9 cellular contexts compared by ENCODE assay signal in the genomic region with DNA sequence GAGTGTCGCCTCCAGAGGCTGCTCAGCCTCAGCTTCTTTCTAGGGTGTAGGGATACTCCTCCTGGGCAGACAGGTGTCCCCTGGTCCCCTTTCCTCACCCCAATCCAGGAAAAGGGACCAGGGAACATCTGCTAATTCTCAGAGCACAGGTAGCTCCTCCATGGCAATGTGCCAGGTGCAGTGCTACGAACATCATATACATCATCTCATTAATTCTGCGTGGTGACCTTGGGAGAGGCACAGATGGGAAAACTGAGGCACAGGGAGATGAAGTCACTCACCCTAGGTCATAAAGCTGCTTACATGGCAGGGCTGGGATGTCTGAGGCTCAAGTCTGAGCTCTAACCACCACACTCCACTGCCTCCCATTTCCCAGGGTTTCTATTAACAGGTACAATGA. TPM values are rescaled to one million over a fixed set of nuclear protein-coding genes. Genes with fewer than 3 reads are reported as not detected.
DNase-seq lines count a peak whose midpoint lies in the region; ATAC-seq and TF ChIP-seq lines count a peak whose summit lies in the region.
"Had no signal": no experiment of that assay in that cellular context is flagged by ENCODE, and none has a peak within 500 bp of the region (broad histone marks: within the 10 kb centered on the region; RNA-seq: fewer than 3 reads in every experiment).

No MANE protein-coding gene starts in this region.

- no peak for TF ChIP-seq POLR2A in adrenal gland (IDR thresholded peaks at IDR 0.05)
- TF ChIP-seq POLR2A in thyroid gland (IDR thresholded peaks at IDR 0.05) = no peak

- no peaks in the 10 kb centered on the region for H3K27me3 ChIP-seq in adrenal gland
- H3K27me3 ChIP-seq in thyroid gland = no peaks in the 10 kb centered on the region

- no peaks in the 10 kb centered on the region for H3K9me3 Mint-ChIP-seq in activated naive CD8-positive, alpha-beta T cell (ENCODE audit: low read depth)
- no peaks in the 10 kb centered on the region for H3K9me3 Mint-ChIP-seq in activated naive CD8-positive, alpha-beta T cell treated with anti-CD3 and anti-CD28 coated beads, Interleukin-2, amount 50 U/mL, for 24 hours
- no peaks in the 10 kb centered on the region for H3K9me3 Mint-ChIP-seq in memory B cell
- H3K9me3 Mint-ChIP-seq in activated T-helper 1 cell treated with anti-CD3 and anti-CD28 coated beads, Interleukin-12 subunit alpha, Interleukin-12 subunit beta, Interleukin-2, Interleukin-4 antibody, amounts not matched to agents 30 ng/mL and 10 ng/mL and 1 ng/mL, durations not matched to agents 14 hours and 24 hours and 36 hours = no peaks in the 10 kb centered on the region
- H3K9me3 Mint-ChIP-seq: HFFc6 had no signal

- H3K4me3 ChIP-seq in adrenal gland (no peak overlapping the region), thyroid gland (replicated peaks in 1 of 3) (no peak overlapping the region)

- H3K36me3 ChIP-seq in adrenal gland (replicated peaks in 1 of 2) (peaks cover 0 to 27% of the 10 kb centered on the region in 2 donors), thyroid gland (peaks cover 4 to 8% of the 10 kb centered on the region in 2 donors)

- ATAC-seq in activated naive CD8-positive, alpha-beta T cell treated with anti-CD3 and anti-CD28 coated beads, Interleukin-2, amount 50 U/mL, for 24 hours = no peak
- ATAC-seq in memory B cell (ENCODE audit: low read depth) = no peak
- ATAC-seq in HG02678 (IDR thresholded peaks at IDR 0.05; ENCODE audit: unreplicated experiment) = no peak

- no peak for TF ChIP-seq CTCF in adrenal gland (IDR thresholded peaks at IDR 0.05)
- no peak for TF ChIP-seq CTCF in thyroid gland (IDR thresholded peaks at IDR 0.05)

- peak overlapping the region; percentile 1 for H3K27ac Mint-ChIP-seq in activated naive CD8-positive, alpha-beta T cell
- H3K27ac Mint-ChIP-seq in activated naive CD8-positive, alpha-beta T cell treated with anti-CD3 and anti-CD28 coated beads, Interleukin-2, amount 50 U/mL, for 24 hours = no peak overlapping the region
- H3K27ac Mint-ChIP-seq in memory B cell = no peak overlapping the region
- H3K27ac Mint-ChIP-seq in activated T-helper 1 cell treated with anti-CD3 and anti-CD28 coated beads, Interleukin-12 subunit alpha, Interleukin-12 subunit beta, Interleukin-2, Interleukin-4 antibody, amounts not matched to agents 30 ng/mL and 10 ng/mL and 1 ng/mL, durations not matched to agents 14 hours and 24 hours and 36 hours = no peak overlapping the region

- intact Hi-C loops in adrenal gland (cut with DNase I) = loop anchor here in 1 of 2 donors (10.0 kb wide), 1 partner anchor 47 kb away; the partner anchor contains the start of gene LSM12
- intact Hi-C loops in thyroid gland (cut with DNase I) = no loop called here
- intact Hi-C loops in activated T-helper 1 cell treated with anti-CD3 and anti-CD28 coated beads, Interleukin-12 subunit alpha, Interleukin-12 subunit beta, Interleukin-2, Interleukin-4 antibody, amounts not matched to agents 30 ng/mL and 10 ng/mL and 1 ng/mL, durations not matched to agents 14 hours and 24 hours and 36 hours (cut with micrococcal nuclease) = no loop called here

- H3K9me3 ChIP-seq in adrenal gland (replicated peaks in 1 of 3) (no peaks in the 10 kb centered on the region), thyroid gland (no peaks in the 10 kb centered on the region)

- H3K4me1 ChIP-seq in adrenal gland (replicated peaks in 1 of 2) (peaks cover 49 to 72% of the 10 kb centered on the region in 2 donors), thyroid gland (peaks cover 34 to 67% of the 10 kb centered on the region in 2 donors)

- H3K27ac ChIP-seq in adrenal gland (peak overlapping the region in 4 of 5 donors; percentile 32 to 88 (median 85)), thyroid gland (peak overlapping the region; percentile 73 to 84 (median 76))

- peaks cover 22% of the 10 kb centered on the region for H3K4me1 Mint-ChIP-seq in activated naive CD8-positive, alpha-beta T cell (ENCODE audit: low read depth)
- H3K4me1 Mint-ChIP-seq in activated naive CD8-positive, alpha-beta T cell treated with anti-CD3 and anti-CD28 coated beads, Interleukin-2, amount 50 U/mL, for 24 hours = peaks cover 28% of the 10 kb centered on the region
- H3K4me1 Mint-ChIP-seq in memory B cell = peaks cover 37% of the 10 kb centered on the region
- peaks cover 5% of the 10 kb centered on the region for H3K4me1 Mint-ChIP-seq in activated T-helper 1 cell treated with anti-CD3 and anti-CD28 coated beads, Interleukin-12 subunit alpha, Interleukin-12 subunit beta, Interleukin-2, Interleukin-4 antibody, amounts not matched to agents 30 ng/mL and 10 ng/mL and 1 ng/mL, durations not matched to agents 14 hours and 24 hours and 36 hours (ENCODE audit: low read depth)

- H3K36me3 Mint-ChIP-seq in activated naive CD8-positive, alpha-beta T cell = no peaks in the 10 kb centered on the region
- H3K36me3 Mint-ChIP-seq in activated naive CD8-positive, alpha-beta T cell treated with anti-CD3 and anti-CD28 coated beads, Interleukin-2, amount 50 U/mL, for 24 hours (ENCODE audit: low read depth) = no peaks in the 10 kb centered on the region
- H3K36me3 Mint-ChIP-seq in memory B cell = peaks cover 8% of the 10 kb centered on the region
- H3K36me3 Mint-ChIP-seq in activated T-helper 1 cell treated with anti-CD3 and anti-CD28 coated beads, Interleukin-12 subunit alpha, Interleukin-12 subunit beta, Interleukin-2, Interleukin-4 antibody, amounts not matched to agents 30 ng/mL and 10 ng/mL and 1 ng/mL, durations not matched to agents 14 hours and 24 hours and 36 hours (ENCODE audit: low read depth) = no peaks in the 10 kb centered on the region

- no peak for DNase-seq in activated naive CD8-positive, alpha-beta T cell treated with anti-CD3 and anti-CD28 coated beads, Interleukin-2, amount 50 U/mL, for 24 hours
- DNase-seq in adrenal gland (no peak), memory B cell (ENCODE audit: low spot score in 2 of 2) (no peak), thyroid gland (no peak)
- no peak for DNase-seq in activated T-helper 1 cell treated with anti-CD3 and anti-CD28 coated beads, Interleukin-12 subunit alpha, Interleukin-12 subunit beta, Interleukin-2, Interleukin-4 antibody, amounts not matched to agents 30 ng/mL and 10 ng/mL and 1 ng/mL, durations not matched to agents 14 hours and 24 hours and 36 hours (ENCODE audit: low spot score)
- DNase-seq in activated CD8-positive, alpha-beta memory T cell treated with anti-CD3 and anti-CD28 coated beads, Interleukin-2, amount 50 U/mL, for 48 hours = no peak

- peak overlapping the region; percentile 35 for H3K4me3 Mint-ChIP-seq in activated naive CD8-positive, alpha-beta T cell
- H3K4me3 Mint-ChIP-seq in activated naive CD8-positive, alpha-beta T cell treated with anti-CD3 and anti-CD28 coated beads, Interleukin-2, amount 50 U/mL, for 24 hours = no peak overlapping the region
- peak overlapping the region; percentile 72 for H3K4me3 Mint-ChIP-seq in memory B cell
- H3K4me3 Mint-ChIP-seq in activated T-helper 1 cell treated with anti-CD3 and anti-CD28 coated beads, Interleukin-12 subunit alpha, Interleukin-12 subunit beta, Interleukin-2, Interleukin-4 antibody, amounts not matched to agents 30 ng/mL and 10 ng/mL and 1 ng/mL, durations not matched to agents 14 hours and 24 hours and 36 hours = no peak overlapping the region

- H3K27me3 Mint-ChIP-seq in activated naive CD8-positive, alpha-beta T cell = no peaks in the 10 kb centered on the region
- no peaks in the 10 kb centered on the region for H3K27me3 Mint-ChIP-seq in activated naive CD8-positive, alpha-beta T cell treated with anti-CD3 and anti-CD28 coated beads, Interleukin-2, amount 50 U/mL, for 24 hours
- H3K27me3 Mint-ChIP-seq in memory B cell = no peaks in the 10 kb centered on the region
- H3K27me3 Mint-ChIP-seq in activated T-helper 1 cell treated with anti-CD3 and anti-CD28 coated beads, Interleukin-12 subunit alpha, Interleukin-12 subunit beta, Interleukin-2, Interleukin-4 antibody, amounts not matched to agents 30 ng/mL and 10 ng/mL and 1 ng/mL, durations not matched to agents 14 hours and 24 hours and 36 hours (ENCODE audit: insufficient read depth) = peaks cover 3% of the 10 kb centered on the region

- 57 to 73% (median 62%) methylated on average over 2 to 3 of the region's 3 CpGs for WGBS in adrenal gland, 4 donors
- 71 to 86% methylated on average over 3 of the region's 3 CpGs for WGBS in thyroid gland, 2 donors

RNA-seq across cellular contexts. Expression of gene HDAC5, which starts 11.7 kb away (rescaled TPM):
- total RNA-seq in adrenal gland (100 to 1,000 TPM in 3 of 8 donors, 10 to 100 TPM in 5; 15.1 to 144 (median 73.0) TPM), thyroid gland (100 to 1,000 TPM in 2 of 4 donors, 10 to 100 TPM in 2; 69.5 to 142 (median 107) TPM)
- polyA plus RNA-seq in adrenal gland = 100 to 1,000 TPM in 1 of 3 donors, 10 to 100 TPM in 1, 1 to 10 TPM in 1; 4.8 to 102 (median 83.0) TPM
- 20.6 and 22.8 TPM in 2 replicates for total RNA-seq in activated T-helper 1 cell treated with anti-CD3 and anti-CD28 coated beads, Interleukin-12 subunit alpha, Interleukin-12 subunit beta, Interleukin-2, Interleukin-4 antibody, amounts not matched to agents 30 ng/mL and 10 ng/mL and 1 ng/mL, durations not matched to agents 14 hours and 24 hours and 36 hours

RNA-seq across cellular contexts. Expression of gene HROB, which starts 30.0 kb away (rescaled TPM):
- total RNA-seq in adrenal gland = 1 to 10 TPM in 2 of 8 donors, under 1 TPM in 5, not detected in 1; 0.49 to 2.6 (median 0.83) TPM
- 1 to 10 TPM in 2 of 3 donors, under 1 TPM in 1; 0.42 to 2.6 (median 1.5) TPM for polyA plus RNA-seq in adrenal gland
- 1 to 10 TPM in 1 of 4 donors, under 1 TPM in 3; 0.20 to 1.1 (median 0.30) TPM for total RNA-seq in thyroid gland
- total RNA-seq in activated T-helper 1 cell treated with anti-CD3 and anti-CD28 coated beads, Interleukin-12 subunit alpha, Interleukin-12 subunit beta, Interleukin-2, Interleukin-4 antibody, amounts not matched to agents 30 ng/mL and 10 ng/mL and 1 ng/mL, durations not matched to agents 14 hours and 24 hours and 36 hours = 23.0 and 23.1 TPM in 2 replicates

RNA-seq across cellular contexts. Expression of gene G6PC3, which starts 41.2 kb away (rescaled TPM):
- total RNA-seq in adrenal gland = 100 to 1,000 TPM in 2 of 8 donors, 10 to 100 TPM in 6; 51.2 to 114 (median 80.9) TPM
- polyA plus RNA-seq in adrenal gland = 100 to 1,000 TPM in 2 of 3 donors, 10 to 100 TPM in 1; 95.0 to 254 (median 207) TPM
- total RNA-seq in thyroid gland = 100 to 1,000 TPM in 2 of 4 donors, 10 to 100 TPM in 2; 41.4 to 104 (median 80.8) TPM
- total RNA-seq in activated T-helper 1 cell treated with anti-CD3 and anti-CD28 coated beads, Interleukin-12 subunit alpha, Interleukin-12 subunit beta, Interleukin-2, Interleukin-4 antibody, amounts not matched to agents 30 ng/mL and 10 ng/mL and 1 ng/mL, durations not matched to agents 14 hours and 24 hours and 36 hours = 33.5 and 34.9 TPM in 2 replicates

RNA-seq across cellular contexts. Expression of gene LSM12, which starts 45.3 kb away (rescaled TPM):
- total RNA-seq in adrenal gland (10 to 100 TPM; 19.8 to 53.0 (median 40.0) TPM), thyroid gland (10 to 100 TPM; 41.3 to 47.2 (median 43.8) TPM)
- 10 to 100 TPM; 28.9 to 54.7 (median 37.0) TPM for polyA plus RNA-seq in adrenal gland
- 93.9 and 95.4 TPM in 2 replicates for total RNA-seq in activated T-helper 1 cell treated with anti-CD3 and anti-CD28 coated beads, Interleukin-12 subunit alpha, Interleukin-12 subunit beta, Interleukin-2, Interleukin-4 antibody, amounts not matched to agents 30 ng/mL and 10 ng/mL and 1 ng/mL, durations not matched to agents 14 hours and 24 hours and 36 hours

RNA-seq across cellular contexts. Expression of gene ASB16, which starts 58.7 kb away (rescaled TPM):
- total RNA-seq in adrenal gland = under 1 TPM in 6 of 8 donors, not detected in 2; 0.22 to 0.83 (median 0.45) TPM
- polyA plus RNA-seq in adrenal gland = under 1 TPM; 0.13 to 0.48 (median 0.16) TPM
- total RNA-seq in thyroid gland = 1 to 10 TPM; 1.4 to 2.4 (median 1.7) TPM
- 0.31 and 0.42 TPM in 2 replicates for total RNA-seq in activated T-helper 1 cell treated with anti-CD3 and anti-CD28 coated beads, Interleukin-12 subunit alpha, Interleukin-12 subunit beta, Interleukin-2, Interleukin-4 antibody, amounts not matched to agents 30 ng/mL and 10 ng/mL and 1 ng/mL, durations not matched to agents 14 hours and 24 hours and 36 hours

Comparison
In these comparisons a context has a peak if more than half of its experiments do, and no peak if none do; other contexts are left out.
1. H3K4me3 Mint-ChIP-seq: peak in activated naive CD8-positive, alpha-beta T cell (single experiment) and memory B cell (single experiment); none in activated naive CD8-positive, alpha-beta T cell treated with anti-CD3 and anti-CD28 coated beads, Interleukin-2, amount 50 U/mL, for 24 hours (single experiment) and activated T-helper 1 cell treated with anti-CD3 and anti-CD28 coated beads, Interleukin-12 subunit alpha, Interleukin-12 subunit beta, Interleukin-2, Interleukin-4 antibody, amounts not matched to agents 30 ng/mL and 10 ng/mL and 1 ng/mL, durations not matched to agents 14 hours and 24 hours and 36 hours (single experiment).